In genomic region chr13:24683833-24684599, GRCh38 we compare ENCODE assay signal across 8 cellular contexts. TPM values are rescaled to one million over a fixed set of nuclear protein-coding genes. Genes with fewer than 3 reads are reported as not detected.
DNase-seq lines count a peak whose midpoint lies in the region; ATAC-seq and TF ChIP-seq lines count a peak whose summit lies in the region.

No MANE protein-coding gene starts in this region.

- H3K4me1 ChIP-seq in A673 (ENCODE audit: insufficient read depth, low read length, poor library complexity, severe bottlenecking) (peaks cover 17% of the 10 kb centered on the region), heart left ventricle (peaks cover 0 to 27% (median 15%) of the 10 kb centered on the region in 12 donors)

- TF ChIP-seq CTCF in A673 (conservative IDR thresholded peaks at IDR 0.05; ENCODE audit: low read depth, low read length) (peak; percentile 89), GM13976 (IDR thresholded peaks at IDR 0.05; ENCODE audit: borderline replicate concordance, control extremely low read depth, extremely low read depth, insufficient read depth, missing control alignments) (peak; percentile 62), heart left ventricle (IDR thresholded peaks at IDR 0.05) (peak; percentile 71 to 91 (median 80))

- POLR2A ChIA-PET in A673 (lab: Charles Lee; ENCODE audit: low non-redundant PET): no interaction called here

- intact Hi-C loops in A673 (cut with micrococcal nuclease; ENCODE audit: unreplicated experiment): no loop called here
- intact Hi-C loops in heart left ventricle (cut with DNase I): loop anchor here in 2 of 10 donors (5.0 to 10.0 kb wide), 2 partner anchors 43 to 291 kb away; no protein-coding TSS in a partner anchor

- CTCF ChIA-PET in A673 (lab: Charles Lee): interaction anchor here (1.0 to 1.9 kb wide), 2 partner anchors 10 to 43 kb away, joined by 8 to 12 read pairs; no protein-coding TSS in a partner anchor
- CTCF ChIA-PET in activated naive CD4-positive, alpha-beta T cell treated with anti-CD3 and anti-CD28 coated beads, Interleukin-2, amount 10 ng/mL, durations not matched to agents 7 days and 5 days (lab: Charles Lee): interaction anchor here (0.7 to 3.5 kb wide), 14 partner anchors 10 to 104 kb away, joined by 3 to 20 read pairs (median 4); no protein-coding TSS in a partner anchor

- H3K27me3 ChIP-seq in A673 (replicated peaks; ENCODE audit: insufficient read depth, low read depth, low read length, poor library complexity) (peaks cover 17% of the 10 kb centered on the region), heart left ventricle (peaks cover 12 to 29% (median 25%) of the 10 kb centered on the region in 9 donors)

- H3K36me3 Mint-ChIP-seq in activated naive CD4-positive, alpha-beta T cell treated with anti-CD3 and anti-CD28 coated beads, Interleukin-2, amount 10 ng/mL, durations not matched to agents 7 days and 5 days: no peaks in the 10 kb centered on the region

- DNase-seq in A673 (ENCODE audit: low spot score) (peak; percentile 79), GM13976 (ENCODE audit: low spot score) (peak; percentile 85), HK-2 (ENCODE audit: unreplicated experiment) (peak; percentile 50), SK-N-DZ (ENCODE audit: low spot score) (peak; percentile 28), heart left ventricle (peak; percentile 41 to 74 (median 50)), retina (peak; percentile 77), occipital lobe (lab: John Stamatoyannopoulos, UW) (no peak)
- peak; percentile 72 for DNase-seq in activated naive CD4-positive, alpha-beta T cell treated with anti-CD3 and anti-CD28 coated beads, Interleukin-2, amount 10 ng/mL, durations not matched to agents 7 days and 5 days

- 8 to 14% (median 8%) methylated on average over 4 of the region's 4 CpGs for WGBS in heart left ventricle, 4 donors

- H3K9me3 ChIP-seq in A673 (ENCODE audit: low read depth, low read length, poor library complexity, severe bottlenecking) (no peaks in the 10 kb centered on the region), heart left ventricle (no peaks in the 10 kb centered on the region)

- H3K27ac Mint-ChIP-seq in activated naive CD4-positive, alpha-beta T cell treated with anti-CD3 and anti-CD28 coated beads, Interleukin-2, amount 10 ng/mL, durations not matched to agents 7 days and 5 days: peak overlapping the region; percentile 50

- no TSS peak for BruUV-seq in A673 (replicated peaks; lab: Mats Ljungman, UMichigan)

- TF ChIP-seq POLR2A in heart left ventricle (IDR thresholded peaks at IDR 0.05): no peak

- ATAC-seq in heart left ventricle: peak; percentile 61 to 88 (median 84)

- no peak overlapping the region for H3K4me3 ChIP-seq in A673 (ENCODE audit: low read depth, low read length, poor library complexity, severe bottlenecking)
- H3K4me3 ChIP-seq in heart left ventricle: no peak overlapping the region

- in situ Hi-C loops in GM13976 (cut with MboI; ENCODE audit: low sequenced_read_pairs, unreplicated experiment): no loop called here

- H3K27ac ChIP-seq in A673 (ENCODE audit: low read depth, low read length, poor library complexity, severe bottlenecking): peak overlapping the region; percentile 23
- no peak overlapping the region for H3K27ac ChIP-seq in heart left ventricle

- peaks cover 34% of the 10 kb centered on the region for H3K4me1 Mint-ChIP-seq in activated naive CD4-positive, alpha-beta T cell treated with anti-CD3 and anti-CD28 coated beads, Interleukin-2, amount 10 ng/mL, durations not matched to agents 7 days and 5 days

- peaks cover 87% of the 10 kb centered on the region for H3K27me3 Mint-ChIP-seq in activated naive CD4-positive, alpha-beta T cell treated with anti-CD3 and anti-CD28 coated beads, Interleukin-2, amount 10 ng/mL, durations not matched to agents 7 days and 5 days

- H3K36me3 ChIP-seq in A673 (ENCODE audit: insufficient read depth, low read length, poor library complexity, severe bottlenecking) (no peaks in the 10 kb centered on the region), heart left ventricle (no peaks in the 10 kb centered on the region)

- H3K9me3 Mint-ChIP-seq in activated naive CD4-positive, alpha-beta T cell treated with anti-CD3 and anti-CD28 coated beads, Interleukin-2, amount 10 ng/mL, durations not matched to agents 7 days and 5 days: no peaks in the 10 kb centered on the region

- no peak overlapping the region for H3K4me3 Mint-ChIP-seq in activated naive CD4-positive, alpha-beta T cell treated with anti-CD3 and anti-CD28 coated beads, Interleukin-2, amount 10 ng/mL, durations not matched to agents 7 days and 5 days

RNA-seq across cellular contexts. Expression of gene ATP12A, which starts 3.8 kb away (rescaled TPM):
- total RNA-seq in A673 (2021) (0.39 and 0.47 TPM in 2 replicates), heart left ventricle (not detected), occipital lobe (under 0.01 TPM)
- 0.18 TPM in 1 of 2 replicates, not detected in the other for polyA plus RNA-seq in SK-N-DZ (2014; cell fraction: cytosol; rRNA removed)
- polyA plus RNA-seq in SK-N-DZ (2014; cell fraction: nucleus; rRNA removed): 0.03 TPM in 1 of 2 replicates, not detected in the other
- not detected for polyA plus RNA-seq in heart left ventricle
